ENCODE assay signal across 17 cellular contexts in the genomic region with DNA sequence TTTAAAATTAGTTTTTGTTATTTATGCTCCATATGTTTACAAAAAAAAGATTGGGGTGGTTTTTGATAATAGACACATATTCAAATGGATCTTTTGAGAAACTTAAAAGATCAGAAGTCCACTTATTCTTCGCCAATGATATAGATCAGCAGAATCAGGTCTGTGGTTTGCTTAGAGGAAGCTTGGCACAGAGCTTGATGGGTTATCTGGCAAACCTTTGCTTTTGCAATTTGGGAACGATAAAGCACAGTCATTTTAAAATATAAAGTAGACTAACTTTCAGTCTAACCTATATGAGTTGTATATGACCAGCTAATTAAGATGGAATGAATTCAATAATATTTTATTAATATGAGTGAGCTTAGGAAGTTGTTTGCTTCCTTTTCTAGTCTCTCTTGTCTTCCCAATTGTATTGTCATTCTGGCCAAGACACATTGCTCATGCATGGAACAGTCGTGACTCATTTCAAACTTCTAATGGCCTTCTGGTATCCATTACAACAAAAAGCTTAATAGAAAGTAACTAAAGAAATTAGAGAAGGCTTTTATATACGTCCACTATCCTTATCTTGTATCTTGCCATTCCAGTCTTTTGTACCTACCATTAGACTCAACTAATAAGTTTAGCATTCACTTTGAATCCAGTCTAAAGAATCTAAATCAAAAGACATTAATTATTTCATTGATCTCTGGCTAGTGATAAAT.
DNase-seq lines count a peak whose midpoint lies in the region; ATAC-seq, FAIRE-seq and TF ChIP-seq lines count a peak whose summit lies in the region.
"Had no signal": no experiment of that assay in that cellular context is flagged by ENCODE, and none has a peak within 500 bp of the region (broad histone marks: within the 10 kb centered on the region; RNA-seq: fewer than 3 reads in every experiment).

No MANE protein-coding gene starts in this region.

- no peak overlapping the region for H3K9ac ChIP-seq in MM.1S (ENCODE audit: low read length)

- peaks cover 61% of the 10 kb centered on the region for H3K4me1 Mint-ChIP-seq in HFFc6 (ENCODE audit: low read depth)
- H3K4me1 Mint-ChIP-seq: brain; CD8-positive, alpha-beta memory T cell had no signal

- H3K9me3 ChIP-seq in MM.1S (replicated peaks; ENCODE audit: insufficient read depth, low read length), result no peaks in the 10 kb centered on the region

- H3K27me3 Mint-ChIP-seq in HFFc6 (ENCODE audit: insufficient read depth), result no peaks in the 10 kb centered on the region; the same call in 1 of the 2 replicates
- H3K27me3 Mint-ChIP-seq: CD8-positive, alpha-beta memory T cell; natural killer cell treated with Interleukin-12 subunit alpha and Interleukin-12 subunit beta and Interleukin-15 and Interleukin-18, amount 100 ng/mL, for 72 hours had no signal

- peak overlapping the region; percentile 43; the same call in 1 of the 2 replicates for H3K4me3 Mint-ChIP-seq in HFFc6
- H3K4me3 Mint-ChIP-seq: brain; CD8-positive, alpha-beta memory T cell; natural killer cell treated with Interleukin-12 subunit alpha and Interleukin-12 subunit beta and Interleukin-15 and Interleukin-18, amount 100 ng/mL, for 72 hours; type B pancreatic cell had no signal

- no peaks in the 10 kb centered on the region for H3K9me2 ChIP-seq in MM.1S (replicated peaks; ENCODE audit: insufficient read depth, low read length)

- no peaks in the 10 kb centered on the region for H3K79me2 ChIP-seq in MM.1S (ENCODE audit: low read length)

- peaks cover 3% of the 10 kb centered on the region; the same call in 1 of the 2 replicates for H3K9me3 Mint-ChIP-seq in HFFc6
- H3K9me3 Mint-ChIP-seq: brain; natural killer cell treated with Interleukin-12 subunit alpha and Interleukin-12 subunit beta and Interleukin-15 and Interleukin-18, amount 100 ng/mL, for 72 hours; type B pancreatic cell had no signal

- ATAC-seq in left lobe of liver, result no peak
- ATAC-seq: HepG2; natural killer cell treated with Interleukin-12 subunit alpha and Interleukin-12 subunit beta and Interleukin-15 and Interleukin-18, amount 100 ng/mL, for 72 hours had no signal

- H3K36me3 Mint-ChIP-seq in HFFc6 (ENCODE audit: low read depth), result peaks cover 19% of the 10 kb centered on the region
- H3K36me3 Mint-ChIP-seq: brain; CD8-positive, alpha-beta memory T cell; natural killer cell treated with Interleukin-12 subunit alpha and Interleukin-12 subunit beta and Interleukin-15 and Interleukin-18, amount 100 ng/mL, for 72 hours; type B pancreatic cell had no signal

- no peak overlapping the region for H2AFZ ChIP-seq in MM.1S (ENCODE audit: low read length)

- DNase-seq in HFFc6, result peak; percentile 79
- DNase-seq in SW480 (ENCODE audit: low spot score), result peak; percentile 2
- DNase-seq in fibroblast of peridontal ligament (ENCODE audit: extremely low read depth), result peak; percentile 66
- peak; percentile 7 for DNase-seq in urothelium cell line (ENCODE audit: low spot score)
- no peak for DNase-seq in left lobe of liver (ENCODE audit: low spot score)
- DNase-seq in MM.1S, result no peak
- DNase-seq in stimulated activated CD4-positive, alpha-beta T cell treated with anti-CD3 and anti-CD28 coated beads, Interleukin-2, amount 100 ng/mL, for 48 hours, result no peak
- DNase-seq: activated naive CD4-positive, alpha-beta T cell; CD8-positive, alpha-beta memory T cell; GDM1; NCI-H1105; retina; stimulated activated CD4-positive, alpha-beta T cell treated with anti-CD3 and anti-CD28 coated beads, Interleukin-4, amount 100 ng/mL, for 1 hour had no signal

- H3F3A ChIP-seq in MM.1S (ENCODE audit: insufficient read depth, low read length), result no peaks in the 10 kb centered on the region

- no peaks in the 10 kb centered on the region for H3K36me3 ChIP-seq in MM.1S (replicated peaks; ENCODE audit: insufficient read depth, low read length)

- TF ChIP-seq CTCF in HFFc6 (IDR thresholded peaks at IDR 0.05) (no peak), MM.1S (IDR thresholded peaks at IDR 0.05; ENCODE audit: low read length) (no peak)

- no peak overlapping the region for H3K4me2 ChIP-seq in MM.1S (ENCODE audit: low read depth, low read length)

- H4K20me1 ChIP-seq in MM.1S (ENCODE audit: insufficient read depth, low read length), result no peaks in the 10 kb centered on the region

- H3K4me3 ChIP-seq in MM.1S (ENCODE audit: low read length), result no peak overlapping the region

- no peaks in the 10 kb centered on the region for H3K4me1 ChIP-seq in MM.1S (ENCODE audit: low read length)

- FAIRE-seq in urothelium cell line (lab: Jason Lieb, UNC), result no peak
- FAIRE-seq: HepG2 had no signal

- no peaks in the 10 kb centered on the region for H3K27me3 ChIP-seq in MM.1S (replicated peaks; ENCODE audit: insufficient read depth, low read length)

- no peak overlapping the region for H3K27ac ChIP-seq in MM.1S (ENCODE audit: low read length)

- peak overlapping the region; percentile 58 for H3K27ac Mint-ChIP-seq in HFFc6
- H3K27ac Mint-ChIP-seq: brain; CD8-positive, alpha-beta memory T cell; natural killer cell treated with Interleukin-12 subunit alpha and Interleukin-12 subunit beta and Interleukin-15 and Interleukin-18, amount 100 ng/mL, for 72 hours; type B pancreatic cell had no signal

Comparison
In these comparisons a context has a peak if more than half of its experiments do, and no peak if none do; other contexts are left out.
1. DNase-seq: peak in HFFc6 (single experiment), SW480 (single experiment), fibroblast of peridontal ligament (single experiment) and urothelium cell line (single experiment); none in left lobe of liver (single experiment), MM.1S (single experiment) and stimulated activated CD4-positive, alpha-beta T cell treated with anti-CD3 and anti-CD28 coated beads, Interleukin-2, amount 100 ng/mL, for 48 hours (0 of 2).